9 cellular contexts compared by ENCODE assay signal in genomic region chr7:44258423-44258760, GRCh38. TPM values are rescaled to one million over a fixed set of nuclear protein-coding genes. Genes with fewer than 3 reads are reported as not detected.
DNase-seq lines count a peak whose midpoint lies in the region; FAIRE-seq and TF ChIP-seq lines count a peak whose summit lies in the region.
"Had no signal": no experiment of that assay in that cellular context is flagged by ENCODE, and none has a peak within 500 bp of the region (broad histone marks: within the 10 kb centered on the region; RNA-seq: fewer than 3 reads in every experiment).

No MANE protein-coding gene starts in this region.

- H3K4me1 ChIP-seq in kidney (ENCODE audit: control insufficient read depth in 1 of 2, insufficient read depth in 1 of 2, low read depth in 1 of 2, low read length in 2 of 2) = peaks cover 6 to 23% of the 10 kb centered on the region in 2 donors

- H3K27ac Mint-ChIP-seq in activated naive CD4-positive, alpha-beta T cell treated with anti-CD3 and anti-CD28 coated beads, Interleukin-2, amount 10 ng/mL, durations not matched to agents 7 days and 5 days = peak overlapping the region; percentile 93

- DNase-seq in activated naive CD4-positive, alpha-beta T cell treated with anti-CD3 and anti-CD28 coated beads, Interleukin-2, amount 10 ng/mL, durations not matched to agents 7 days and 5 days = no peak
- no peak for DNase-seq in activated naive CD4-positive, alpha-beta T cell treated with anti-CD3 and anti-CD28 coated beads, Interleukin-2, amount 50 U/mL, for 16 hours
- peak; percentile 66 for DNase-seq in activated CD8-positive, alpha-beta memory T cell treated with anti-CD3 and anti-CD28 coated beads, Interleukin-2, amount 50 U/mL, for 48 hours
- DNase-seq in kidney (no peak), NCI-H446 treated with DMSO at 0.1 percent for 48 hours (lab: John Stamatoyannopoulos, UW) (no peak), GM13977 (ENCODE audit: low spot score) (no peak), DMS53 treated with DMSO at 0.1 percent for 48 hours (lab: John Stamatoyannopoulos, UW; ENCODE audit: unreplicated experiment) (no peak)
- DNase-seq: NCI-H2171 had no signal

- no peaks in the 10 kb centered on the region for H3K36me3 Mint-ChIP-seq in activated naive CD4-positive, alpha-beta T cell treated with anti-CD3 and anti-CD28 coated beads, Interleukin-2, amount 10 ng/mL, durations not matched to agents 7 days and 5 days

- H3K27me3 Mint-ChIP-seq in activated naive CD4-positive, alpha-beta T cell treated with anti-CD3 and anti-CD28 coated beads, Interleukin-2, amount 10 ng/mL, durations not matched to agents 7 days and 5 days = no peaks in the 10 kb centered on the region

- no peak for FAIRE-seq in kidney (lab: Jason Lieb, UNC)

- CTCF ChIA-PET in activated naive CD4-positive, alpha-beta T cell treated with anti-CD3 and anti-CD28 coated beads, Interleukin-2, amount 10 ng/mL, durations not matched to agents 7 days and 5 days (lab: Charles Lee) = interaction anchor here (0.8 to 2.6 kb wide), 5 partner anchors 17 to 230 kb away, joined by 3 to 18 read pairs (median 3); no protein-coding TSS in a partner anchor

- H3K27ac ChIP-seq in kidney (ENCODE audit: low read depth in 2 of 2, low read length in 2 of 2) (peak overlapping the region; percentile 85 to 89), temporal lobe (ENCODE audit: low read depth, low read length) (peak overlapping the region; percentile 62)

- H3K36me3 ChIP-seq in kidney (ENCODE audit: control insufficient read depth in 1 of 2, insufficient read depth in 2 of 2, low read length in 2 of 2) = no peaks in the 10 kb centered on the region

- H3K4me3 Mint-ChIP-seq in activated naive CD4-positive, alpha-beta T cell treated with anti-CD3 and anti-CD28 coated beads, Interleukin-2, amount 10 ng/mL, durations not matched to agents 7 days and 5 days = no peak overlapping the region

- H3K4me1 Mint-ChIP-seq in activated naive CD4-positive, alpha-beta T cell treated with anti-CD3 and anti-CD28 coated beads, Interleukin-2, amount 10 ng/mL, durations not matched to agents 7 days and 5 days = peaks cover 25% of the 10 kb centered on the region

- peaks cover 2% of the 10 kb centered on the region for H3K9me3 Mint-ChIP-seq in activated naive CD4-positive, alpha-beta T cell treated with anti-CD3 and anti-CD28 coated beads, Interleukin-2, amount 10 ng/mL, durations not matched to agents 7 days and 5 days

- in situ Hi-C loops in GM13977 (cut with MboI; ENCODE audit: low pct_unique_long_range_greater_than_20kb, low sequenced_read_pairs, unreplicated experiment) = no loop called here

- H3K9ac ChIP-seq in kidney (ENCODE audit: low read length in 2 of 2) = no peak overlapping the region

- intact Hi-C loops in kidney (cut with DNase I) = no loop called here

- TF ChIP-seq CTCF in kidney (IDR thresholded peaks at IDR 0.05; ENCODE audit: borderline replicate concordance, extremely low read depth, insufficient read depth) = no peak
- no peak for TF ChIP-seq CTCF in GM13977 (IDR thresholded peaks at IDR 0.05; ENCODE audit: extremely low read depth, insufficient read depth, missing control alignments)

- no peak overlapping the region for H3K4me3 ChIP-seq in kidney (ENCODE audit: low read length in 2 of 2)

- H3K9me3 ChIP-seq in kidney (ENCODE audit: control insufficient read depth in 1 of 2, low read length in 2 of 2) = no peaks in the 10 kb centered on the region

RNA-seq across cellular contexts. Expression of gene YKT6, which starts 57.6 kb away (rescaled TPM):
- total RNA-seq in kidney (60.2 TPM), temporal lobe (52.9 TPM)
- polyA plus RNA-seq in kidney (ENCODE audit: insufficient read depth, low read depth, low replicate concordance) = 53.2 TPM
